8 cellular contexts compared by ENCODE assay signal in the genomic region with DNA sequence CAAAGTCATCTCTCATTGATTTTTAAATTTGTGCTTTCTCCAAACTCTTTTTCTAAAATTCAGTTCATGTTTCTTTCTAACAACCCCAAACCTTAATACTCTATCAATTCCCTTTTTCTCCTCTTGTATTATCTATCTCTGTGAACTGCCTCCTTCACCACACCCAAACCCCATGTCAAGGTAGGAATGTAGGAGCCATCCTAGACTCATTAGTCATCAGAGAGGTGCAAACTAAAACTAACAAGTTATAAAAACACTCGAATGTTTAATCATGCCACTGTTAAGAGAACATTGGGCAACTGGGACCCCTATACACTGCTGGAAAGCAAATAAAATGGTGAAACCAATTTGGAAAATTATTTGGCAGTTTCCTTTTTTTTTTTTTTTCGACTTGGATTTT.
"Had no signal": no experiment of that assay in that cellular context is flagged by ENCODE, and none has a peak within 500 bp of the region (broad histone marks: within the 10 kb centered on the region; RNA-seq: fewer than 3 reads in every experiment).

No MANE protein-coding gene starts in this region.

- H3K36me3 ChIP-seq: HAP-1 had no signal

- H3K9me3 ChIP-seq: HAP-1 had no signal

- H3K4me3 ChIP-seq: GM23248, HAP-1 had no signal

- ATAC-seq: HCT116, HepG2 had no signal

- H3K27ac ChIP-seq: GM23248, HL-60 had no signal

- H3K4me1 ChIP-seq: HAP-1 had no signal

- FAIRE-seq: HepG2 had no signal

- DNase-seq: GM23248, GOT3, H7, HFFc6 had no signal
